In genomic region chr6:26285143-26286134, GRCh38 we compare ENCODE assay signal across 8 cellular contexts.
DNase-seq lines count a peak whose midpoint lies in the region; ATAC-seq and TF ChIP-seq lines count a peak whose summit lies in the region.

No MANE protein-coding gene starts in this region.

- DNase-seq in Ammon's horn (ENCODE audit: low spot score) (peak; percentile 97), NCI-H510A treated with DMSO at 0.1 percent for 48 hours (lab: John Stamatoyannopoulos, UW) (peak; percentile 93), choroid plexus epithelial cell (ENCODE audit: low read depth) (peak; percentile 99), kidney glomerular epithelial cell (lab: John Stamatoyannopoulos, UW) (peak; percentile 97)
- peak; percentile 98 for DNase-seq in activated CD4-positive, alpha-beta T cell treated with anti-CD3 and anti-CD28 coated beads for 36 hours
- DNase-seq in stimulated activated CD4-positive, alpha-beta T cell treated with anti-CD3 and anti-CD28 coated beads, Interleukin-15, amount 100 ng/mL, for 48 hours (ENCODE audit: low read depth in 2 of 2): peak; percentile 97 to 98

- CTCF ChIA-PET in activated CD4-positive, alpha-beta T cell treated with anti-CD3 and anti-CD28 coated beads for 36 hours (lab: Charles Lee): interaction anchor here (0.7 to 4.6 kb wide), 9 partner anchors 12 to 310 kb away, joined by 3 to 23 read pairs (median 5); a partner anchor contains a TSS

- peaks cover 3% of the 10 kb centered on the region for H3K27me3 Mint-ChIP-seq in activated CD4-positive, alpha-beta T cell treated with anti-CD3 and anti-CD28 coated beads for 36 hours

- peaks cover 14% of the 10 kb centered on the region for H3K4me1 Mint-ChIP-seq in activated CD4-positive, alpha-beta T cell treated with anti-CD3 and anti-CD28 coated beads for 36 hours

- intact Hi-C loops in activated CD4-positive, alpha-beta T cell treated with anti-CD3 and anti-CD28 coated beads for 36 hours (cut with DNase I, micrococcal nuclease): loop anchor here (1.0 to 10.0 kb wide), 23 partner anchors 12 to 1189 kb away; partner anchors contain the start of gene ZNF184 (in 1 of the 2)

- H3K27ac Mint-ChIP-seq in activated CD4-positive, alpha-beta T cell treated with anti-CD3 and anti-CD28 coated beads for 36 hours: peak overlapping the region; percentile 99

- peak; percentile 75 for ATAC-seq in HG03439 (IDR thresholded peaks at IDR 0.05; ENCODE audit: unreplicated experiment)
- peak; percentile 80 for ATAC-seq in activated CD4-positive, alpha-beta T cell treated with anti-CD3 and anti-CD28 coated beads for 36 hours

- peak overlapping the region; percentile 71 for H3K4me3 ChIP-seq in choroid plexus epithelial cell (ENCODE audit: low read depth, low read length)

- TF ChIP-seq CTCF in choroid plexus epithelial cell (conservative IDR thresholded peaks at IDR 0.05; ENCODE audit: low read depth, low read length): no peak

- TF ChIP-seq POLR2A in GM19193 (IDR thresholded peaks at IDR 0.05; ENCODE audit: extremely low read depth, insufficient read depth, insufficient read length): peak; percentile 99

- POLR2A ChIA-PET in activated CD4-positive, alpha-beta T cell treated with anti-CD3 and anti-CD28 coated beads for 36 hours (lab: Charles Lee): interaction anchor here (0.8 to 4.0 kb wide), 13 partner anchors 13 to 862 kb away, joined by 3 to 107 read pairs (median 5); a partner anchor contains a TSS

- H3K9me3 Mint-ChIP-seq in activated CD4-positive, alpha-beta T cell treated with anti-CD3 and anti-CD28 coated beads for 36 hours (ENCODE audit: low read depth): peaks cover 9% of the 10 kb centered on the region

- peaks cover 7% of the 10 kb centered on the region for H3K36me3 Mint-ChIP-seq in activated CD4-positive, alpha-beta T cell treated with anti-CD3 and anti-CD28 coated beads for 36 hours (ENCODE audit: low read depth)

- peak overlapping the region; percentile 88 for H3K4me3 Mint-ChIP-seq in activated CD4-positive, alpha-beta T cell treated with anti-CD3 and anti-CD28 coated beads for 36 hours

Comparison
In these comparisons a context has a peak if more than half of its experiments do, and no peak if none do; other contexts are left out.
1. Peak in every context shown above with its lines: DNase-seq, ATAC-seq and H3K4me3 ChIP-seq.